ENCODE assay signal across 8 cellular contexts in genomic region chr16:75555707-75556512, GRCh38. TPM values are rescaled to one million over a fixed set of nuclear protein-coding genes. Genes with fewer than 3 reads are reported as not detected.
A peak's percentile ranks its signal among the peaks of the same experiment; 100 is the strongest.
DNase-seq lines count a peak whose midpoint lies in the region; ATAC-seq and TF ChIP-seq lines count a peak whose summit lies in the region.

Gene TMEM231 (minus strand): TSS chr16:75556252. CDS start chr16:75556209, 43 bp downstream.

- H3K27me3 ChIP-seq in CD4-positive, alpha-beta T cell (ENCODE audit: control insufficient read depth, insufficient read depth, low read length) = no peaks in the 10 kb centered on the region

- H3K27me3 Mint-ChIP-seq in CD4-positive, alpha-beta T cell = peaks cover 8% of the 10 kb centered on the region
- H3K27me3 Mint-ChIP-seq in activated CD8-positive, alpha-beta T cell treated with anti-CD3 and anti-CD28 coated beads, Interleukin-2, amount 10 ng/mL, durations not matched to agents 7 days and 5 days (ENCODE audit: low read depth) = peaks cover 19% of the 10 kb centered on the region

- CTCF ChIA-PET in CD4-positive, alpha-beta T cell (lab: Charles Lee) = interaction anchor here (1.0 to 3.5 kb wide), 9 partner anchors 9 to 357 kb away, joined by 3 to 17 read pairs (median 3); partner anchors contain the start of genes ADAT1 and GABARAPL2
- CTCF ChIA-PET in activated CD8-positive, alpha-beta T cell treated with anti-CD3 and anti-CD28 coated beads, Interleukin-2, amount 10 ng/mL, durations not matched to agents 7 days and 5 days (lab: Charles Lee) = interaction anchor here (0.7 to 1.4 kb wide), 9 partner anchors 9 to 208 kb away, joined by 3 to 7 read pairs (median 4); partner anchors contain the start of genes ADAT1, GABARAPL2, KARS1 and TERF2IP

- H3K9me3 Mint-ChIP-seq in CD4-positive, alpha-beta T cell = no peaks in the 10 kb centered on the region
- H3K9me3 Mint-ChIP-seq in activated CD8-positive, alpha-beta T cell treated with anti-CD3 and anti-CD28 coated beads, Interleukin-2, amount 10 ng/mL, durations not matched to agents 7 days and 5 days (ENCODE audit: insufficient read depth) = no peaks in the 10 kb centered on the region

- peak within 1 kb of the TSS; percentile 88 for H3K4me3 Mint-ChIP-seq in CD4-positive, alpha-beta T cell
- H3K4me3 Mint-ChIP-seq in activated CD8-positive, alpha-beta T cell treated with anti-CD3 and anti-CD28 coated beads, Interleukin-2, amount 10 ng/mL, durations not matched to agents 7 days and 5 days = peak within 1 kb of the TSS; percentile 84

- H3K27ac ChIP-seq in CD4-positive, alpha-beta T cell (ENCODE audit: low read depth, low read length) = peak within 1 kb of the TSS; percentile 58

- H3K9me3 ChIP-seq in CD4-positive, alpha-beta T cell (ENCODE audit: control insufficient read depth, low read length) = no peaks in the 10 kb centered on the region

- H3K36me3 Mint-ChIP-seq in CD4-positive, alpha-beta T cell (ENCODE audit: low read depth) = no peaks in the 10 kb centered on the region
- H3K36me3 Mint-ChIP-seq in activated CD8-positive, alpha-beta T cell treated with anti-CD3 and anti-CD28 coated beads, Interleukin-2, amount 10 ng/mL, durations not matched to agents 7 days and 5 days (ENCODE audit: low read depth) = no peaks in the 10 kb centered on the region

- peak within 1 kb of the TSS; percentile 65 for H3K27ac Mint-ChIP-seq in CD4-positive, alpha-beta T cell
- peak within 1 kb of the TSS; percentile 73 for H3K27ac Mint-ChIP-seq in activated CD8-positive, alpha-beta T cell treated with anti-CD3 and anti-CD28 coated beads, Interleukin-2, amount 10 ng/mL, durations not matched to agents 7 days and 5 days

- peak; percentile 95 to 99 (median 97) for DNase-seq in CD4-positive, alpha-beta T cell
- DNase-seq in NCI-H82 treated with DMSO at 0.1 percent for 48 hours (lab: John Stamatoyannopoulos, UW; ENCODE audit: unreplicated experiment) (peak; percentile 72), lung microvascular endothelial cell (ENCODE audit: low read depth in 2 of 2) (peak; percentile 92 to 93)
- DNase-seq in activated CD8-positive, alpha-beta T cell treated with anti-CD3 and anti-CD28 coated beads, Interleukin-2, amount 10 ng/mL, durations not matched to agents 7 days and 5 days = peak; percentile 98
- DNase-seq in effector CD8-positive, alpha-beta T cell (lab: John Stamatoyannopoulos, UW) = peak; percentile 93
- peak; percentile 94 to 95 (median 94) for DNase-seq in stimulated activated CD4-positive, alpha-beta T cell treated with anti-CD3 and anti-CD28 coated beads, TNF-alpha, amount 100 ng/mL, for 4 hours (ENCODE audit: low read depth in 3 of 3)

- H3K4me1 Mint-ChIP-seq in CD4-positive, alpha-beta T cell (ENCODE audit: low read depth) = peaks cover 13% of the 10 kb centered on the region
- peaks cover 9% of the 10 kb centered on the region for H3K4me1 Mint-ChIP-seq in activated CD8-positive, alpha-beta T cell treated with anti-CD3 and anti-CD28 coated beads, Interleukin-2, amount 10 ng/mL, durations not matched to agents 7 days and 5 days (ENCODE audit: low read depth)

- ATAC-seq in CD4-positive, alpha-beta T cell (ENCODE audit: poor library complexity) = peak; percentile 97
- ATAC-seq in GM19372 (IDR thresholded peaks at IDR 0.05; ENCODE audit: low read depth, unreplicated experiment) (peak; percentile 95), HG03521 (IDR thresholded peaks at IDR 0.05; ENCODE audit: unreplicated experiment) (peak; percentile 96)
- ATAC-seq in activated CD8-positive, alpha-beta T cell treated with anti-CD3 and anti-CD28 coated beads, Interleukin-2, amount 10 ng/mL, durations not matched to agents 7 days and 5 days = peak; percentile 96

- intact Hi-C loops in CD4-positive, alpha-beta T cell (cut with DNase I, micrococcal nuclease) = loop anchor here (1.0 to 10.0 kb wide), 5 partner anchors 10 to 1639 kb away; partner anchors contain the start of genes GABARAPL2 (in 2 of the 2), ADAT1 (in 1 of the 2), MON1B (in 1 of the 2) and RFWD3 (in 1 of the 2)

- POLR2A ChIA-PET in CD4-positive, alpha-beta T cell (lab: Charles Lee) = interaction anchor here (1.0 to 4.9 kb wide), 6 partner anchors 9 to 122 kb away, joined by 6 to 48 read pairs (median 18); partner anchors contain the start of genes ADAT1, CFDP1, GABARAPL2 and KARS1
- POLR2A ChIA-PET in activated CD8-positive, alpha-beta T cell treated with anti-CD3 and anti-CD28 coated beads, Interleukin-2, amount 10 ng/mL, durations not matched to agents 7 days and 5 days (lab: Charles Lee) = interaction anchor here (1.3 to 3.1 kb wide), 3 partner anchors 10 to 92 kb away, joined by 5 to 18 read pairs (median 8); partner anchors contain the start of genes ADAT1, GABARAPL2, KARS1 and TERF2IP

- no peak for TF ChIP-seq CTCF in CD4-positive, alpha-beta T cell (IDR thresholded peaks at IDR 0.05)

RNA-seq across cellular contexts. Expression of gene TMEM231, which starts in this region (rescaled TPM):
- 1 to 10 TPM; 2.5 TPM for total RNA-seq in CD4-positive, alpha-beta T cell
- total RNA-seq in activated CD8-positive, alpha-beta T cell treated with anti-CD3 and anti-CD28 coated beads, Interleukin-2, amount 10 ng/mL, durations not matched to agents 7 days and 5 days = 1 to 10 TPM; 2.1 to 2.3 TPM
- 4.6 and 5.2 TPM in 2 replicates for total RNA-seq in lung microvascular endothelial cell

Comparison
In these comparisons a context has a peak if more than half of its experiments do, and no peak if none do; other contexts are left out.
1. Peak in every context shown above with its lines: DNase-seq, ATAC-seq and H3K27ac ChIP-seq.